24 cellular contexts compared by ENCODE assay signal in genomic region chr3:129973853-129974252, GRCh38. TPM values are rescaled to one million over a fixed set of nuclear protein-coding genes. Genes with fewer than 3 reads are reported as not detected.
DNase-seq lines count a peak whose midpoint lies in the region; ATAC-seq, FAIRE-seq and TF ChIP-seq lines count a peak whose summit lies in the region.
"Had no signal": no experiment of that assay in that cellular context is flagged by ENCODE, and none has a peak within 500 bp of the region (broad histone marks: within the 10 kb centered on the region; RNA-seq: fewer than 3 reads in every experiment).

No MANE protein-coding gene starts in this region.

- H4K8ac ChIP-seq in mesendoderm (ENCODE audit: low read depth, low read length): no peak overlapping the region

- H3K18ac ChIP-seq in mesendoderm (ENCODE audit: low read length): no peak overlapping the region

- H2BK120ac ChIP-seq in mesendoderm (ENCODE audit: low read depth, low read length): no peak overlapping the region

- FAIRE-seq in kidney (lab: Jason Lieb, UNC): no peak
- FAIRE-seq: A549, GM12892 had no signal

- no peak overlapping the region for H3K4me2 ChIP-seq in mesendoderm (ENCODE audit: low read length)
- H3K4me2 ChIP-seq: A549 had no signal

- H3K23ac ChIP-seq in mesendoderm (ENCODE audit: low read length): no peak overlapping the region

- H2BK15ac ChIP-seq in mesendoderm (replicated peaks; ENCODE audit: low read depth): no peak overlapping the region

- H3K36me3 Mint-ChIP-seq in activated naive CD4-positive, alpha-beta T cell treated with anti-CD3 and anti-CD28 coated beads for 36 hours (ENCODE audit: low read depth): no peaks in the 10 kb centered on the region
- no peaks in the 10 kb centered on the region for H3K36me3 Mint-ChIP-seq in activated naive CD4-positive, alpha-beta T cell treated with anti-CD3 and anti-CD28 coated beads, Interleukin-2, amount 50 U/mL, for 72 hours
- H3K36me3 Mint-ChIP-seq in WTC11: no peaks in the 10 kb centered on the region
- H3K36me3 Mint-ChIP-seq in stimulated activated naive B cell treated with anti-CD40 and anti-IgM and Interleukin-4, amounts not matched to agents 10 μg/mL and 1 μg/mL and 100 μg/mL, for 72 hours: no peaks in the 10 kb centered on the region

- H3K27ac ChIP-seq in mesendoderm (ENCODE audit: low read depth, low read length) (no peak overlapping the region), kidney (ENCODE audit: low read depth in 2 of 2, low read length in 2 of 2) (no peak overlapping the region)
- H3K27ac ChIP-seq: A549, gastroesophageal sphincter, left lung had no signal

- H3K27me3 ChIP-seq in mesendoderm (ENCODE audit: insufficient read depth, low read length, poor library complexity): peaks cover 50% of the 10 kb centered on the region
- H3K27me3 ChIP-seq: MG63 had no signal

- CTCF ChIA-PET in activated naive CD4-positive, alpha-beta T cell treated with anti-CD3 and anti-CD28 coated beads for 36 hours (lab: Charles Lee): no interaction called here
- CTCF ChIA-PET in WTC11 (lab: Charles Lee): interaction anchor here (0.6 to 7.5 kb wide), 4 partner anchors 9 to 106 kb away, joined by 3 to 52 read pairs (median 5); no protein-coding TSS in a partner anchor

- H3K9ac ChIP-seq in mesendoderm (ENCODE audit: low read length) (no peak overlapping the region), kidney (ENCODE audit: low read length in 2 of 2) (no peak overlapping the region)

- intact Hi-C loops in activated naive CD4-positive, alpha-beta T cell treated with anti-CD3 and anti-CD28 coated beads for 36 hours (cut with micrococcal nuclease): no loop called here
- intact Hi-C loops in kidney (cut with DNase I): no loop called here

- DNase-seq in activated naive CD4-positive, alpha-beta T cell treated with anti-CD3 and anti-CD28 coated beads for 36 hours: no peak
- DNase-seq in activated naive CD4-positive, alpha-beta T cell treated with anti-CD3 and anti-CD28 coated beads, Interleukin-2, amount 50 U/mL, for 72 hours (ENCODE audit: low spot score in 2 of 2): no peak
- no peak for DNase-seq in WTC11 (ENCODE audit: low spot score)
- no peak for DNase-seq in mesendoderm
- no peak for DNase-seq in stimulated activated naive B cell treated with anti-CD40 and anti-IgM and Interleukin-4, amounts not matched to agents 10 μg/mL and 1 μg/mL and 100 μg/mL, for 72 hours
- no peak for DNase-seq in central memory CD4-positive, alpha-beta T cell
- no peak for DNase-seq in NCI-H526 treated with DMSO at 0.1 percent for 48 hours (lab: John Stamatoyannopoulos, UW)
- no peak for DNase-seq in kidney
- DNase-seq: amniotic stem cell; C1 segment of cervical spinal cord; left lung; MG63; NCI-H146; NCI-H774; stimulated activated CD4-positive, alpha-beta T cell treated with anti-CD3 and anti-CD28 coated beads, Interleukin-1b, Interleukin-23, amount 100 ng/mL, for 48 hours had no signal

- H3K9me3 Mint-ChIP-seq in activated naive CD4-positive, alpha-beta T cell treated with anti-CD3 and anti-CD28 coated beads for 36 hours: no peaks in the 10 kb centered on the region
- H3K9me3 Mint-ChIP-seq in activated naive CD4-positive, alpha-beta T cell treated with anti-CD3 and anti-CD28 coated beads, Interleukin-2, amount 50 U/mL, for 72 hours: no peaks in the 10 kb centered on the region
- no peaks in the 10 kb centered on the region for H3K9me3 Mint-ChIP-seq in WTC11
- no peaks in the 10 kb centered on the region for H3K9me3 Mint-ChIP-seq in stimulated activated naive B cell treated with anti-CD40 and anti-IgM and Interleukin-4, amounts not matched to agents 10 μg/mL and 1 μg/mL and 100 μg/mL, for 72 hours

- no peak overlapping the region for H3K4me3 ChIP-seq in mesendoderm (ENCODE audit: low read length)
- no peak overlapping the region for H3K4me3 ChIP-seq in kidney (ENCODE audit: low read length in 2 of 2)
- H3K4me3 ChIP-seq: A549, MG63 had no signal

- no peaks in the 10 kb centered on the region for H3K79me2 ChIP-seq in mesendoderm (ENCODE audit: control insufficient read depth, insufficient read depth, low read length)

- H3K27ac Mint-ChIP-seq in activated naive CD4-positive, alpha-beta T cell treated with anti-CD3 and anti-CD28 coated beads for 36 hours: no peak overlapping the region
- H3K27ac Mint-ChIP-seq in activated naive CD4-positive, alpha-beta T cell treated with anti-CD3 and anti-CD28 coated beads, Interleukin-2, amount 50 U/mL, for 72 hours: no peak overlapping the region
- H3K27ac Mint-ChIP-seq in WTC11: no peak overlapping the region
- H3K27ac Mint-ChIP-seq in stimulated activated naive B cell treated with anti-CD40 and anti-IgM and Interleukin-4, amounts not matched to agents 10 μg/mL and 1 μg/mL and 100 μg/mL, for 72 hours: no peak overlapping the region

- TF ChIP-seq CTCF in WTC11 (IDR thresholded peaks at IDR 0.05) (no peak), kidney (IDR thresholded peaks at IDR 0.05; ENCODE audit: borderline replicate concordance, extremely low read depth, insufficient read depth) (no peak)

- no peaks in the 10 kb centered on the region for H3K9me3 ChIP-seq in kidney (ENCODE audit: control insufficient read depth in 1 of 2, low read length in 2 of 2)
- H3K9me3 ChIP-seq: A549, gastroesophageal sphincter, left lung, MG63 had no signal

- POLR2A ChIA-PET in WTC11 (lab: Charles Lee): interaction anchor here (0.6 kb wide), 1 partner anchor 9 kb away, joined by 3 read pairs; no protein-coding TSS in a partner anchor

- H3K36me3 ChIP-seq in mesendoderm (ENCODE audit: control insufficient read depth, insufficient read depth, low read length): no peaks in the 10 kb centered on the region
- H3K36me3 ChIP-seq in kidney (ENCODE audit: control insufficient read depth in 1 of 2, insufficient read depth in 2 of 2, low read length in 2 of 2): no peaks in the 10 kb centered on the region
- H3K36me3 ChIP-seq: gastroesophageal sphincter, left lung, MG63 had no signal

- no peak for ATAC-seq in activated naive CD4-positive, alpha-beta T cell treated with anti-CD3 and anti-CD28 coated beads, Interleukin-2, amount 50 U/mL, for 72 hours
- ATAC-seq in WTC11: no peak
- no peak for ATAC-seq in stimulated activated naive B cell treated with anti-CD40 and anti-IgM and Interleukin-4, amounts not matched to agents 10 μg/mL and 1 μg/mL and 100 μg/mL, for 72 hours (replicated peaks)
- ATAC-seq: A549, gastroesophageal sphincter had no signal

- H3K4me3 Mint-ChIP-seq in activated naive CD4-positive, alpha-beta T cell treated with anti-CD3 and anti-CD28 coated beads for 36 hours: peak overlapping the region; percentile 7
- peak overlapping the region; percentile 63 for H3K4me3 Mint-ChIP-seq in WTC11
- peak overlapping the region; percentile 2 to 77 for H3K4me3 Mint-ChIP-seq in stimulated activated naive B cell treated with anti-CD40 and anti-IgM and Interleukin-4, amounts not matched to agents 10 μg/mL and 1 μg/mL and 100 μg/mL, for 72 hours

- H3K27me3 Mint-ChIP-seq in activated naive CD4-positive, alpha-beta T cell treated with anti-CD3 and anti-CD28 coated beads for 36 hours (ENCODE audit: low read depth): peaks cover 42% of the 10 kb centered on the region
- peaks cover 100% of the 10 kb centered on the region for H3K27me3 Mint-ChIP-seq in WTC11 (ENCODE audit: low read depth)
- peaks cover 54 to 55% of the 10 kb centered on the region in 2 donors for H3K27me3 Mint-ChIP-seq in stimulated activated naive B cell treated with anti-CD40 and anti-IgM and Interleukin-4, amounts not matched to agents 10 μg/mL and 1 μg/mL and 100 μg/mL, for 72 hours

- no peak overlapping the region for H2BK5ac ChIP-seq in mesendoderm (ENCODE audit: low read length)

- H3K4me1 Mint-ChIP-seq in activated naive CD4-positive, alpha-beta T cell treated with anti-CD3 and anti-CD28 coated beads for 36 hours (ENCODE audit: low read depth): peaks cover 9% of the 10 kb centered on the region
- H3K4me1 Mint-ChIP-seq in WTC11: peaks cover 25% of the 10 kb centered on the region
- peaks cover 7 to 17% of the 10 kb centered on the region in 2 donors for H3K4me1 Mint-ChIP-seq in stimulated activated naive B cell treated with anti-CD40 and anti-IgM and Interleukin-4, amounts not matched to agents 10 μg/mL and 1 μg/mL and 100 μg/mL, for 72 hours

- H4K5ac ChIP-seq in mesendoderm (ENCODE audit: low read length): no peak overlapping the region

- no peak overlapping the region for H2AK5ac ChIP-seq in mesendoderm (ENCODE audit: low read length)

- WGBS in mesendoderm (ENCODE audit: extremely low coverage, insufficient coverage, low lambda C conversion rate): no CpG with 5 or more reads among the region's 11 CpGs

- H3K79me1 ChIP-seq in mesendoderm (ENCODE audit: low read length): no peaks in the 10 kb centered on the region

- H3K56ac ChIP-seq in mesendoderm (ENCODE audit: low read length): peak overlapping the region; percentile 78

- H3K4me1 ChIP-seq in mesendoderm (ENCODE audit: control insufficient read depth, low read depth, low read length): no peaks in the 10 kb centered on the region
- peaks cover 0 to 7% of the 10 kb centered on the region in 2 donors for H3K4me1 ChIP-seq in kidney (ENCODE audit: control insufficient read depth in 1 of 2, insufficient read depth in 1 of 2, low read depth in 1 of 2, low read length in 2 of 2)

- no peak overlapping the region for H3K4ac ChIP-seq in mesendoderm (ENCODE audit: low read depth, low read length)

TF ChIP-seq in WTC11, 78 proteins besides CTCF, POLR2A, EP300 and RAD21 (continues in another document):
- no peak for TF ChIP-seq TEAD4 (CRISPR knock-in tag; IDR thresholded peaks at IDR 0.05)
- TF ChIP-seq RELA (CRISPR knock-in tag; IDR thresholded peaks at IDR 0.05; ENCODE audit: borderline replicate concordance): no peak
- TF ChIP-seq EMX1 (CRISPR knock-in tag; IDR thresholded peaks at IDR 0.05): no peak
- no peak for TF ChIP-seq ZNF263 (CRISPR knock-in tag; IDR thresholded peaks at IDR 0.05; ENCODE audit: low read depth)
- no peak for TF ChIP-seq MYBL2 (CRISPR knock-in tag; IDR thresholded peaks at IDR 0.05)
- no peak for TF ChIP-seq SOX15 (CRISPR knock-in tag; IDR thresholded peaks at IDR 0.05)
- no peak for TF ChIP-seq NFYB (CRISPR knock-in tag; conservative IDR thresholded peaks at IDR 0.05; ENCODE audit: low read depth)
- no peak for TF ChIP-seq E2F5 (CRISPR knock-in tag; IDR thresholded peaks at IDR 0.05)

RNA-seq across cellular contexts. Expression of gene TRH, which starts 0.7 kb away (rescaled TPM):
- not detected for total RNA-seq in activated naive CD4-positive, alpha-beta T cell treated with anti-CD3 and anti-CD28 coated beads for 36 hours
- total RNA-seq in activated naive CD4-positive, alpha-beta T cell treated with anti-CD3 and anti-CD28 coated beads, Interleukin-2, amount 50 U/mL, for 72 hours: not detected
- 0.16 to 0.27 TPM (median 0.22 TPM) in 3 replicates for total RNA-seq in WTC11 (2021)
- 1.5 TPM for polyA plus RNA-seq in mesendoderm (2013, experiment 1 of 2)
- polyA plus RNA-seq in mesendoderm (2013, experiment 2 of 2): 1.4 TPM
- not detected for total RNA-seq in kidney
- not detected for polyA plus RNA-seq in kidney (ENCODE audit: insufficient read depth, low read depth, low replicate concordance)
- total RNA-seq: activated CD8-positive, alpha-beta memory T cell treated with anti-CD3 and anti-CD28 coated beads for 36 hours; cardiac septum; left lung; mucosa of gallbladder; SK-MEL-5; ureter had no signal
- polyA plus RNA-seq: A549, esophagus had no signal

Comparison
In these comparisons a context has a peak if more than half of its experiments do, and no peak if none do; other contexts are left out.
1. H3K4me3 Mint-ChIP-seq: peak in every context shown above with its lines; median percentile 63 in WTC11; 40 in stimulated activated naive B cell treated with anti-CD40 and anti-IgM and Interleukin-4, amounts not matched to agents 10 μg/mL and 1 μg/mL and 100 μg/mL, for 72 hours; 7 in activated naive CD4-positive, alpha-beta T cell treated with anti-CD3 and anti-CD28 coated beads for 36 hours.